In the genomic region with DNA sequence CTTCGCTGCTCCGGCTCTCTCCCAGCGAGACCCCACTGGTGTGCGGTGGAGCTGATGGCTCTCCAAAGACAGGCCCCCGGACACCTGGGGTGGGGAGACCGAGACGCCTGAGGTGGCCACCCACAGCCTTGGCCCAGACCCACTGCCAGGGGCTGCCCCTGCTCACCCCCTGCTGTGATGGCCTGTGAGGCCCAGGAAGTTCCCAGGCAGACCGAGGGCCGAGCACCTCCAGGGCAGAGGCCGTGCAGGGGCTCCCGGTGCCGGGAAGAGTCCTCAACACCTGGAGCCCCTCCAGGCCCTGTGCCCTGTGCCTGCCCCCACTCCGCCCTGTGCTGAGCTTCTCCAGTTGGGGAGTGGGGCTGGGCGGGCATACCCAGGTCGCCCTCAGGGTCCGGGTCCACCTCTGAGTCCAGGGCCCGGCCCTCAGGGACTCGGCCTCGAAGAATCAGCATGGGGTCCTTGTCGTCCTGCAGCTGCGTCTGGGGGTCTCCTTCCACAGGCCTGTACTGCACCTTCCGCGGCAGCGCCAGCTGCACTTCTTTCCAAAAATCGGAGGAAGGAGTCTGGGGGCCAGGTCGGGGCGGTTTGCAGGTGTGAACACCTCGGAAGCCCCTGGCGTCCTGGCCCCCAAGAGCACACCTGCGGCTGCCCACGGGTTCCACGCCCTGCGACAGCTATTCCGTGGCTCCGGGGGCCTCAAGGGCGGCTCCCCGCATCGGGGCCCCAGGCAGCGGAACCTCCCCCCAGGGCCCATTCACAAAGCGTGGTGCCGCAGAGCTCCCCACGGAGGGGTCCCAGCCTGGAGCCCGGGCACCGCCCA, we compare ENCODE assay signal across 8 cellular contexts. TPM values are rescaled to one million over a fixed set of nuclear protein-coding genes. Genes with fewer than 3 reads are reported as not detected.
DNase-seq lines count a peak whose midpoint lies in the region; ATAC-seq and TF ChIP-seq lines count a peak whose summit lies in the region.
"Had no signal": no experiment of that assay in that cellular context is flagged by ENCODE, and none has a peak within 500 bp of the region (broad histone marks: within the 10 kb centered on the region; RNA-seq: fewer than 3 reads in every experiment).

No MANE protein-coding gene starts in this region.

- H3K27ac ChIP-seq in HUES64 (ENCODE audit: low read depth, low read length): peak overlapping the region; percentile 46; the same call in 1 of the 2 replicates
- peak overlapping the region; percentile 45 to 68 for H3K27ac ChIP-seq in breast epithelium
- H3K27ac ChIP-seq in thymus (ENCODE audit: low read depth): peak overlapping the region; percentile 58
- H3K27ac ChIP-seq: SJCRH30 had no signal

- DNase-seq in breast epithelium (ENCODE audit: low spot score in 2 of 2) (no peak), lower leg skin (ENCODE audit: low spot score in 2 of 2) (peak in 1 of 2 donors; percentile 87), NCI-H345 (lab: John Stamatoyannopoulos, UW) (no peak), NCI-H69 (lab: John Stamatoyannopoulos, UW) (no peak)
- DNase-seq: SJCRH30 had no signal

- intact Hi-C loops in breast epithelium (cut with DNase I; ENCODE audit: low total_unique reads) (no loop called here), lower leg skin (cut with DNase I; ENCODE audit: low total_unique reads) (loop anchor here (10.0 kb wide), 1 partner anchor 99 kb away; the partner anchor contains the start of gene RNH1)

- H3K4me3 ChIP-seq in HUES64 (ENCODE audit: low read length): peak overlapping the region; percentile 55
- peak overlapping the region; percentile 51 to 76 (median 51) for H3K4me3 ChIP-seq in breast epithelium
- peak overlapping the region; percentile 23 for H3K4me3 ChIP-seq in lower leg skin (ENCODE audit: low read depth, poor library complexity, severe bottlenecking)
- H3K4me3 ChIP-seq in thymus (ENCODE audit: low read length): peak overlapping the region; percentile 57
- H3K4me3 ChIP-seq: SJCRH30 had no signal

- WGBS in HUES64: 74% methylated on average over 44 of the region's 44 CpGs
- WGBS in lower leg skin, 2 donors: 35 to 44% methylated on average over 24 to 32 of the region's 44 CpGs
- WGBS in thymus: 85% methylated on average over 44 of the region's 44 CpGs

- 0 out of 2 replicates have a peak overlapping the region, but pooled peaks have one; percentile 26 for H3K9ac ChIP-seq in HUES64 (ENCODE audit: low read depth, low read length)

- TF ChIP-seq POLR2A in breast epithelium (IDR thresholded peaks at IDR 0.05): no peak
- TF ChIP-seq POLR2A in lower leg skin (IDR thresholded peaks at IDR 0.05): no peak

- H3K27me3 ChIP-seq in HUES64 (ENCODE audit: insufficient read depth, low read length): no peaks in the 10 kb centered on the region
- H3K27me3 ChIP-seq in breast epithelium: no peaks in the 10 kb centered on the region
- peaks cover 14% of the 10 kb centered on the region for H3K27me3 ChIP-seq in thymus (ENCODE audit: control insufficient read depth, insufficient read depth)
- H3K27me3 ChIP-seq: SJCRH30 had no signal

- H3K4me1 ChIP-seq in HUES64 (ENCODE audit: insufficient read depth, low read length) (no peaks in the 10 kb centered on the region), breast epithelium (peaks cover 0 to 6% of the 10 kb centered on the region in 2 donors), thymus (ENCODE audit: control insufficient read depth, insufficient read depth, low read length) (peaks cover 3% of the 10 kb centered on the region)
- H3K4me1 ChIP-seq: SJCRH30 had no signal

- TF ChIP-seq CTCF in breast epithelium (IDR thresholded peaks at IDR 0.05) (no peak), lower leg skin (IDR thresholded peaks at IDR 0.05) (no peak)

- no peak for ATAC-seq in HG03196 (IDR thresholded peaks at IDR 0.05; ENCODE audit: unreplicated experiment)

- H3K36me3 ChIP-seq in HUES64 (ENCODE audit: insufficient read depth, low read length) (no peaks in the 10 kb centered on the region), breast epithelium (no peaks in the 10 kb centered on the region), thymus (ENCODE audit: control insufficient read depth, insufficient read depth) (peaks cover 13% of the 10 kb centered on the region)
- H3K36me3 ChIP-seq: SJCRH30 had no signal

- H3K9me3 ChIP-seq in HUES64 (ENCODE audit: insufficient read depth, low read depth, low read length) (no peaks in the 10 kb centered on the region), breast epithelium (no peaks in the 10 kb centered on the region), thymus (ENCODE audit: control insufficient read depth) (no peaks in the 10 kb centered on the region)
- H3K9me3 ChIP-seq: SJCRH30 had no signal

RNA-seq across cellular contexts. Expression of gene SIGIRR, which starts 8.6 kb away (rescaled TPM):
- 18.0 TPM for polyA plus RNA-seq in HUES64 (2013, experiment 1 of 2)
- 18.8 TPM for polyA plus RNA-seq in HUES64 (2013, experiment 2 of 2)
- total RNA-seq in breast epithelium (10 to 100 TPM; 37.3 to 49.8 (median 46.5) TPM), lower leg skin (10 to 100 TPM; 15.1 to 23.2 (median 19.0) TPM)
- 153 TPM for polyA plus RNA-seq in thymus
- total RNA-seq: SJCRH30 had no signal

RNA-seq across cellular contexts. Expression of gene PKP3, which starts 12.2 kb away (rescaled TPM):
- 1.4 TPM for polyA plus RNA-seq in HUES64 (2013, experiment 1 of 2)
- 1.6 TPM for polyA plus RNA-seq in HUES64 (2013, experiment 2 of 2)
- total RNA-seq in breast epithelium: 10 to 100 TPM in 2 of 3 donors, under 1 TPM in 1; 0.32 to 60.9 (median 36.7) TPM
- 100 to 1,000 TPM; 612 to 880 (median 754) TPM for total RNA-seq in lower leg skin
- 26.5 TPM for polyA plus RNA-seq in thymus
- total RNA-seq: SJCRH30 had no signal

RNA-seq across cellular contexts. Expression of gene ANO9, which starts 35.6 kb away (rescaled TPM):
- 2.9 TPM for polyA plus RNA-seq in HUES64 (2013, experiment 1 of 2)
- polyA plus RNA-seq in HUES64 (2013, experiment 2 of 2): 3.7 TPM
- total RNA-seq in breast epithelium: 10 to 100 TPM in 1 of 3 donors, 1 to 10 TPM in 1, under 1 TPM in 1; 0.32 to 14.2 (median 9.8) TPM
- total RNA-seq in lower leg skin: 100 to 1,000 TPM in 2 of 4 donors, 10 to 100 TPM in 2; 55.7 to 116 (median 92.1) TPM
- 114 TPM for polyA plus RNA-seq in thymus

RNA-seq across cellular contexts. Expression of gene B4GALNT4, which starts 36.9 kb away (rescaled TPM):
- 51.8 TPM for polyA plus RNA-seq in HUES64 (2013, experiment 1 of 2)
- polyA plus RNA-seq in HUES64 (2013, experiment 2 of 2): 48.1 TPM
- 10 to 100 TPM in 1 of 3 donors, 1 to 10 TPM in 1, under 1 TPM in 1; 0.48 to 11.3 (median 8.2) TPM for total RNA-seq in breast epithelium
- 10 to 100 TPM in 1 of 4 donors, 1 to 10 TPM in 3; 1.8 to 20.0 (median 5.0) TPM for total RNA-seq in lower leg skin
- 6.1 TPM for polyA plus RNA-seq in thymus

RNA-seq across cellular contexts. Expression of gene PTDSS2, which starts 43.9 kb away (rescaled TPM):
- polyA plus RNA-seq in HUES64 (2013, experiment 1 of 2): 25.7 TPM
- 24.5 TPM for polyA plus RNA-seq in HUES64 (2013, experiment 2 of 2)
- total RNA-seq in breast epithelium: 10 to 100 TPM; 23.8 to 53.7 (median 33.1) TPM
- total RNA-seq in lower leg skin: 100 to 1,000 TPM in 1 of 4 donors, 10 to 100 TPM in 3; 35.0 to 108 (median 38.7) TPM
- polyA plus RNA-seq in thymus: 24.1 TPM

Comparison
In these comparisons a context has a peak if more than half of its experiments do, and no peak if none do; other contexts are left out.
1. RNA of gene PKP3, which starts 12.2 kb away (total RNA-seq): 612 to 880 TPM in lower leg skin; 0.32 to 60.9 TPM in breast epithelium; every median in the first group is over 4 times any median in the second.
2. Peak in every context shown above with its lines, with median percentiles within 50 percentile points of each other: H3K27ac ChIP-seq and H3K4me3 ChIP-seq.